Comparison of ENCODE assay signal across 18 cellular contexts in genomic region chr17:11909348-11909747, GRCh38.
DNase-seq lines count a peak whose midpoint lies in the region; ATAC-seq and TF ChIP-seq lines count a peak whose summit lies in the region.
"Had no signal": no experiment of that assay in that cellular context is flagged by ENCODE, and none has a peak within 500 bp of the region (broad histone marks: within the 10 kb centered on the region; RNA-seq: fewer than 3 reads in every experiment).

No MANE protein-coding gene starts in this region.

- H3K4me3 ChIP-seq in GM23338 (no peak overlapping the region), NT2/D1 (ENCODE audit: insufficient read length, low read depth) (no peak overlapping the region)
- H3K4me3 ChIP-seq: vagina had no signal

- H3K4me3 Mint-ChIP-seq in GM23338 = no peak overlapping the region
- no peak overlapping the region for H3K4me3 Mint-ChIP-seq in nephron progenitor cell
- H3K4me3 Mint-ChIP-seq in mesothelial cell of epicardium = no peak overlapping the region
- H3K4me3 Mint-ChIP-seq: CD4-positive, alpha-beta memory T cell had no signal

- H3K36me3 ChIP-seq in GM23338 (ENCODE audit: insufficient read depth) = no peaks in the 10 kb centered on the region
- no peaks in the 10 kb centered on the region for H3K36me3 ChIP-seq in NT2/D1 (ENCODE audit: insufficient read depth, insufficient read length, low read length)
- H3K36me3 ChIP-seq: vagina had no signal

- H3K36me3 Mint-ChIP-seq in GM23338 (ENCODE audit: low read depth) = peaks cover 23% of the 10 kb centered on the region
- H3K36me3 Mint-ChIP-seq in nephron progenitor cell (ENCODE audit: low read depth) = peaks cover 6% of the 10 kb centered on the region
- H3K36me3 Mint-ChIP-seq in mesothelial cell of epicardium = no peaks in the 10 kb centered on the region
- H3K36me3 Mint-ChIP-seq: CD4-positive, alpha-beta memory T cell had no signal

- no peaks in the 10 kb centered on the region for H3K9me2 ChIP-seq in GM23338 (ENCODE audit: insufficient read depth)

- peaks cover 13% of the 10 kb centered on the region for H3K9me3 ChIP-seq in NT2/D1 (ENCODE audit: insufficient read depth, low read length)
- H3K9me3 ChIP-seq: vagina had no signal

- no peaks in the 10 kb centered on the region for H3K27me3 ChIP-seq in GM23338 (ENCODE audit: insufficient read depth)
- H3K27me3 ChIP-seq in NT2/D1 (ENCODE audit: insufficient read depth, insufficient read length) = no peaks in the 10 kb centered on the region
- H3K27me3 ChIP-seq: vagina had no signal

- no peaks in the 10 kb centered on the region for H3K79me2 ChIP-seq in GM23338 (replicated peaks; ENCODE audit: insufficient read depth)

- DNase-seq in GM23338 (ENCODE audit: low spot score) (peak; percentile 65), NT2/D1 (ENCODE audit: low read depth, low spot score) (peak; percentile 8), dermis blood vessel endothelial cell (peak; percentile 24), nephron progenitor cell (peak; percentile 6), OCI-M2 (lab: John Stamatoyannopoulos, UW; ENCODE audit: unreplicated experiment) (no peak), mesothelial cell of epicardium (ENCODE audit: low spot score in 2 of 2, unreplicated experiment in 2 of 2) (no peak)
- DNase-seq: activated CD4-positive, alpha-beta T cell treated with anti-CD3 and anti-CD28 coated beads for 4 hours; activated naive CD4-positive, alpha-beta T cell treated with Interleukin-2 at 50 U/mL for 16 hours; activated T-cell treated with anti-CD3 and anti-CD28 coated beads, Interleukin-2, amount 50 U/mL, for 48 hours; amygdala; CD4-positive, alpha-beta memory T cell; DMS53; NCI-H1436 treated with DMSO at 0.1 percent for 48 hours; NCI-H510A treated with DMSO at 0.1 percent for 48 hours; SIG-M5; T-helper 1 cell had no signal

- ATAC-seq in GM23338 (no peak; the same call in 2 of the 3 replicates), GM18505 (IDR thresholded peaks at IDR 0.05; ENCODE audit: unreplicated experiment) (no peak)

- peaks cover 2% of the 10 kb centered on the region for H3K27me3 Mint-ChIP-seq in GM23338 (ENCODE audit: insufficient read depth, low read depth, poor library complexity)
- peaks cover 9% of the 10 kb centered on the region for H3K27me3 Mint-ChIP-seq in nephron progenitor cell (ENCODE audit: low read depth, poor library complexity)
- H3K27me3 Mint-ChIP-seq in mesothelial cell of epicardium (ENCODE audit: low read depth) = no peaks in the 10 kb centered on the region
- H3K27me3 Mint-ChIP-seq: CD4-positive, alpha-beta memory T cell had no signal

- TF ChIP-seq POLR2A in GM18505 (IDR thresholded peaks at IDR 0.05; ENCODE audit: borderline replicate concordance, extremely low read depth, insufficient read depth, insufficient read length) = no peak

- H3K27ac Mint-ChIP-seq in GM23338 (no peak overlapping the region), nephron progenitor cell (no peak overlapping the region), mesothelial cell of epicardium (no peak overlapping the region)
- H3K27ac Mint-ChIP-seq: CD4-positive, alpha-beta memory T cell had no signal

- H3K4me2 ChIP-seq in GM23338 = no peak overlapping the region

- no peak overlapping the region for H3K27ac ChIP-seq in GM23338 (ENCODE audit: low read depth)
- H3K27ac ChIP-seq: vagina had no signal

- TF ChIP-seq CTCF in GM23338 (conservative IDR thresholded peaks at IDR 0.05; ENCODE audit: low read depth in 2 of 2) (peak; percentile 62 to 67), nephron progenitor cell (IDR thresholded peaks at IDR 0.05) (peak; percentile 28), mesothelial cell of epicardium (IDR thresholded peaks at IDR 0.05; ENCODE audit: unreplicated experiment) (no peak)

- peaks cover 85% of the 10 kb centered on the region for H3K9me3 Mint-ChIP-seq in GM23338
- peaks cover 19% of the 10 kb centered on the region for H3K9me3 Mint-ChIP-seq in nephron progenitor cell
- peaks cover 20% of the 10 kb centered on the region for H3K9me3 Mint-ChIP-seq in mesothelial cell of epicardium

- no peaks in the 10 kb centered on the region for H3K4me1 Mint-ChIP-seq in GM23338
- no peaks in the 10 kb centered on the region for H3K4me1 Mint-ChIP-seq in nephron progenitor cell
- no peaks in the 10 kb centered on the region for H3K4me1 Mint-ChIP-seq in mesothelial cell of epicardium
- H3K4me1 Mint-ChIP-seq: CD4-positive, alpha-beta memory T cell had no signal

- no peaks in the 10 kb centered on the region for H4K20me1 ChIP-seq in GM23338 (replicated peaks; ENCODE audit: insufficient read depth)

- H3K4me1 ChIP-seq in GM23338 (ENCODE audit: insufficient read depth) = no peaks in the 10 kb centered on the region
- H3K4me1 ChIP-seq in NT2/D1 (ENCODE audit: insufficient read depth, insufficient read length) = no peaks in the 10 kb centered on the region
- H3K4me1 ChIP-seq: vagina had no signal

- H2AFZ ChIP-seq in GM23338 = no peak overlapping the region

- H3K9ac ChIP-seq in NT2/D1 (ENCODE audit: insufficient read length, low read depth) = no peak overlapping the region

- no peaks in the 10 kb centered on the region for H3F3A ChIP-seq in GM23338 (replicated peaks; ENCODE audit: low read depth)

TF ChIP-seq in GM23338, 12 proteins besides CTCF, POLR2A, EP300 and RAD21 (continues in another document):
- TF ChIP-seq ZNF114 (CRISPR knock-in tag; IDR thresholded peaks at IDR 0.05) (no peak), REST (IDR thresholded peaks at IDR 0.05; ENCODE audit: unreplicated experiment) (no peak), ZNF331 (CRISPR knock-in tag; IDR thresholded peaks at IDR 0.05; ENCODE audit: low read depth) (no peak), STAT1 (IDR thresholded peaks at IDR 0.05; ENCODE audit: unreplicated experiment) (no peak), ETS1 (IDR thresholded peaks at IDR 0.05) (no peak), NANOG (IDR thresholded peaks at IDR 0.05; ENCODE audit: borderline replicate concordance) (no peak)

Comparison
In these comparisons a context has a peak if more than half of its experiments do, and no peak if none do; other contexts are left out.
1. DNase-seq: peak in GM23338 (single experiment), NT2/D1 (single experiment), dermis blood vessel endothelial cell (single experiment) and nephron progenitor cell (single experiment); none in OCI-M2 (single experiment) and mesothelial cell of epicardium (0 of 2).